In genomic region chr9:2018764-2019548, GRCh38 we compare ENCODE assay signal across 8 cellular contexts. TPM values are rescaled to one million over a fixed set of nuclear protein-coding genes. Genes with fewer than 3 reads are reported as not detected.
DNase-seq lines count a peak whose midpoint lies in the region; FAIRE-seq and TF ChIP-seq lines count a peak whose summit lies in the region.

No MANE protein-coding gene starts in this region.

- no peak overlapping the region for H3K27ac ChIP-seq in SK-N-MC
- peak overlapping the region; percentile 95 to 98 for H3K27ac ChIP-seq in prostate gland
- no peak overlapping the region for H3K27ac ChIP-seq in substantia nigra (ENCODE audit: low read depth, low read length, poor library complexity, severe bottlenecking)

- H3K4me1 ChIP-seq in prostate gland (replicated peaks) = peaks cover 28% of the 10 kb centered on the region

- no peak overlapping the region for H3K9ac ChIP-seq in SK-N-MC (ENCODE audit: insufficient read length)

- peak overlapping the region; percentile 95 for H3K4me3 ChIP-seq in GM08714 (ENCODE audit: low read length)
- peak overlapping the region; percentile 97 for H3K4me3 ChIP-seq in SK-N-MC
- peak overlapping the region; percentile 83 to 87 for H3K4me3 ChIP-seq in prostate gland

- H3K9me3 ChIP-seq in SK-N-MC (ENCODE audit: low read depth, low read length) = no peaks in the 10 kb centered on the region
- H3K9me3 ChIP-seq in prostate gland = no peaks in the 10 kb centered on the region

- TF ChIP-seq CTCF in endothelial cell (IDR thresholded peaks at IDR 0.05; ENCODE audit: unreplicated experiment) = no peak
- TF ChIP-seq CTCF in prostate gland (IDR thresholded peaks at IDR 0.05) = no peak

- H3K27me3 Mint-ChIP-seq in endothelial cell (ENCODE audit: unreplicated experiment) = peaks cover 14% of the 10 kb centered on the region

- FAIRE-seq in urothelium cell line (lab: Jason Lieb, UNC) = no peak

- peaks cover 34% of the 10 kb centered on the region for H3K4me1 Mint-ChIP-seq in endothelial cell (ENCODE audit: unreplicated experiment)

- H3K36me3 Mint-ChIP-seq in endothelial cell (ENCODE audit: low read depth, unreplicated experiment) = no peaks in the 10 kb centered on the region

- H3K4me3 Mint-ChIP-seq in endothelial cell (ENCODE audit: unreplicated experiment) = peak overlapping the region; percentile 96

- intact Hi-C loops in prostate gland (cut with DNase I) = loop anchor here (10.0 kb wide), 1 partner anchor 826 kb away; the partner anchor contains the start of gene PUM3

- H3K27ac Mint-ChIP-seq in endothelial cell (ENCODE audit: unreplicated experiment) = no peak overlapping the region

- no peak for DNase-seq in SK-N-MC (ENCODE audit: low read depth, low spot score)
- DNase-seq in endothelial cell (ENCODE audit: low spot score) = no peak
- DNase-seq in prostate gland (ENCODE audit: low spot score) = no peak
- DNase-seq in EL = no peak
- no peak for DNase-seq in inferior parietal cortex (ENCODE audit: extremely low spot score)
- no peak for DNase-seq in urothelium cell line (ENCODE audit: low spot score)
- DNase-seq in substantia nigra (lab: John Stamatoyannopoulos, UW) = no peak

- 39% methylated on average over 6 of the region's 6 CpGs for WGBS in prostate gland

- no peaks in the 10 kb centered on the region for H3K36me3 ChIP-seq in SK-N-MC (ENCODE audit: insufficient read depth, low read length)
- no peaks in the 10 kb centered on the region for H3K36me3 ChIP-seq in prostate gland

- no peaks in the 10 kb centered on the region for H3K9me3 Mint-ChIP-seq in endothelial cell (ENCODE audit: unreplicated experiment)

- no peaks in the 10 kb centered on the region for H3K27me3 ChIP-seq in prostate gland (replicated peaks; ENCODE audit: insufficient read depth)

- TF ChIP-seq POLR2A in prostate gland (IDR thresholded peaks at IDR 0.05) = no peak

RNA-seq across cellular contexts. Expression of gene SMARCA2, which starts 3.8 kb away (rescaled TPM):
- total RNA-seq in endothelial cell (ENCODE audit: unreplicated experiment) (43.7 TPM), prostate gland (100 to 1,000 TPM; 125 to 175 TPM)

Comparison
In these comparisons a context has a peak if more than half of its experiments do, and no peak if none do; other contexts are left out.
1. H3K27ac ChIP-seq: peak in prostate gland (2 of 2); none in SK-N-MC (single experiment) and substantia nigra (single experiment).
2. Peak in every context shown above with its lines, with median percentiles within 50 percentile points of each other: H3K4me3 ChIP-seq.